ENCODE assay signal across 12 cellular contexts in the genomic region with DNA sequence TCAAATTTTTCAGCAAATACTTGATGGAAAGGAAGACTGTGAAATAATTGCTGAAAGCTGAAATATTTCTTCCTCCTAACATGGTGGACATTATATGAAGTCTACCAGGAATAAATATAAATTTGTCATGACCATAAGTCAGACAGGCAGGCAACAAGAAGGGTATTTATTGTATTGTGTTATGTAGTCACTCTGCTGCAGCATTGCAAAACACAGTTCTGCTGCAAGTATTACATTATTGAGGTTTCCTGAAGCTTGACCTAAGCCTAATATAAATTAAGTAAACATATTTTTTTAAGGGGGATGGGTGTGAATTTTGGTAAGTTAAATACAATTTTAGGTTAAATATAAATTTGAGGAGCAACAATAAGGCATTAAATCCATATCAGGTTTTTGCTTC.
DNase-seq lines count a peak whose midpoint lies in the region; ATAC-seq and TF ChIP-seq lines count a peak whose summit lies in the region.
"Had no signal": no experiment of that assay in that cellular context is flagged by ENCODE, and none has a peak within 500 bp of the region (broad histone marks: within the 10 kb centered on the region; RNA-seq: fewer than 3 reads in every experiment).

No MANE protein-coding gene starts in this region.

- DNase-seq in MV-4-11 (lab: John Stamatoyannopoulos, UW) = peak; percentile 21
- peak; percentile 84 for DNase-seq in amniotic epithelial cell (ENCODE audit: low read depth)
- peak; percentile 35 for DNase-seq in fibroblast of mammary gland (ENCODE audit: low read depth)
- peak; percentile 39 for DNase-seq in renal cortical epithelial cell (ENCODE audit: low read depth)
- no peak for DNase-seq in CD4-positive, alpha-beta T cell
- DNase-seq in activated naive CD4-positive, alpha-beta T cell treated with anti-CD3 and anti-CD28 coated beads, Interleukin-2, amount 50 U/mL, for 16 hours = no peak
- DNase-seq: DMS53, GF-D8, HFFc6 had no signal

- no peak overlapping the region for H3K27ac ChIP-seq in CD4-positive, alpha-beta T cell (ENCODE audit: low read depth, low read length)
- H3K27ac ChIP-seq: A549 had no signal

- no peaks in the 10 kb centered on the region for H3K36me3 Mint-ChIP-seq in CD4-positive, alpha-beta T cell (ENCODE audit: low read depth)

- intact Hi-C loops in CD4-positive, alpha-beta T cell (cut with DNase I, micrococcal nuclease) = no loop called here

- no peak for ATAC-seq in HG03039 (IDR thresholded peaks at IDR 0.05; ENCODE audit: unreplicated experiment)
- ATAC-seq in CD4-positive, alpha-beta T cell (ENCODE audit: poor library complexity) = no peak
- ATAC-seq: A549 had no signal

- no peak overlapping the region for H3K27ac Mint-ChIP-seq in CD4-positive, alpha-beta T cell
- H3K27ac Mint-ChIP-seq: HFFc6 had no signal

- H3K9me3 Mint-ChIP-seq in CD4-positive, alpha-beta T cell = no peaks in the 10 kb centered on the region

- no peaks in the 10 kb centered on the region for H3K9me3 ChIP-seq in CD4-positive, alpha-beta T cell (ENCODE audit: control insufficient read depth, low read length)
- H3K9me3 ChIP-seq: A549, HAP-1 had no signal

- CTCF ChIA-PET in CD4-positive, alpha-beta T cell (lab: Charles Lee) = no interaction called here

- H3K27me3 Mint-ChIP-seq in CD4-positive, alpha-beta T cell = no peaks in the 10 kb centered on the region

- no peak for TF ChIP-seq CTCF in fibroblast of mammary gland (conservative IDR thresholded peaks at IDR 0.05; ENCODE audit: control insufficient read depth, insufficient read depth, low read depth, low read length)
- TF ChIP-seq CTCF in CD4-positive, alpha-beta T cell (IDR thresholded peaks at IDR 0.05) = no peak

- H3K4me3 Mint-ChIP-seq in CD4-positive, alpha-beta T cell = no peak overlapping the region
- H3K4me3 Mint-ChIP-seq: HFFc6 had no signal

- peaks cover 4% of the 10 kb centered on the region for H3K4me1 Mint-ChIP-seq in CD4-positive, alpha-beta T cell (ENCODE audit: low read depth)

- H3K27me3 ChIP-seq in CD4-positive, alpha-beta T cell (ENCODE audit: control insufficient read depth, insufficient read depth, low read length) = no peaks in the 10 kb centered on the region

- POLR2A ChIA-PET in CD4-positive, alpha-beta T cell (lab: Charles Lee) = no interaction called here

- H3K4me3 ChIP-seq in fibroblast of mammary gland (ENCODE audit: control insufficient read depth, low read depth, low read length) = no peak overlapping the region
- H3K4me3 ChIP-seq: A549, HAP-1 had no signal

Comparison
In these comparisons a context has a peak if more than half of its experiments do, and no peak if none do; other contexts are left out.
1. DNase-seq: peak in MV-4-11 (single experiment), amniotic epithelial cell (single experiment), fibroblast of mammary gland (single experiment) and renal cortical epithelial cell (single experiment); none in CD4-positive, alpha-beta T cell (0 of 10) and activated naive CD4-positive, alpha-beta T cell treated with anti-CD3 and anti-CD28 coated beads, Interleukin-2, amount 50 U/mL, for 16 hours (single experiment).